In genomic region chr1:109905520-109905919, GRCh38 we compare ENCODE assay signal across 15 cellular contexts. TPM values are rescaled to one million over a fixed set of nuclear protein-coding genes. Genes with fewer than 3 reads are reported as not detected.
DNase-seq lines count a peak whose midpoint lies in the region; ATAC-seq, FAIRE-seq and TF ChIP-seq lines count a peak whose summit lies in the region.
"Had no signal": no experiment of that assay in that cellular context is flagged by ENCODE, and none has a peak within 500 bp of the region (broad histone marks: within the 10 kb centered on the region; RNA-seq: fewer than 3 reads in every experiment).

No MANE protein-coding gene starts in this region.

- H3K4me2 ChIP-seq in OCI-LY3 (ENCODE audit: low read length) (peak overlapping the region; percentile 76), astrocyte (ENCODE audit: low read length) (no peak overlapping the region)

- TF ChIP-seq CTCF in OCI-LY3 (IDR thresholded peaks at IDR 0.05; ENCODE audit: low read depth, low read length): no peak
- TF ChIP-seq CTCF in astrocyte (IDR thresholded peaks at IDR 0.05; ENCODE audit: insufficient read depth, low read depth, low read length): no peak

- peaks cover 0 to 2% of the 10 kb centered on the region in 2 donors for H3K36me3 Mint-ChIP-seq in activated T-cell treated with anti-CD3 and anti-CD28 coated beads, Interleukin-2, amount 50 U/mL, for 72 hours (ENCODE audit: insufficient read depth in 2 of 2)
- H3K36me3 Mint-ChIP-seq in astrocyte (ENCODE audit: low read depth, unreplicated experiment): no peaks in the 10 kb centered on the region
- peaks cover 6 to 15% of the 10 kb centered on the region in 2 donors for H3K36me3 Mint-ChIP-seq in stimulated activated naive B cell treated with anti-CD40 and anti-IgM and Interleukin-4, amounts not matched to agents 10 μg/mL and 1 μg/mL and 100 μg/mL, for 72 hours
- H3K36me3 Mint-ChIP-seq: mesothelial cell of epicardium had no signal

- peaks cover 0 to 2% of the 10 kb centered on the region in 2 donors for H3K9me3 Mint-ChIP-seq in activated T-cell treated with anti-CD3 and anti-CD28 coated beads, Interleukin-2, amount 50 U/mL, for 72 hours
- peaks cover 3% of the 10 kb centered on the region for H3K9me3 Mint-ChIP-seq in astrocyte (ENCODE audit: unreplicated experiment)
- H3K9me3 Mint-ChIP-seq in stimulated activated naive B cell treated with anti-CD40 and anti-IgM and Interleukin-4, amounts not matched to agents 10 μg/mL and 1 μg/mL and 100 μg/mL, for 72 hours: peaks cover 0 to 3% of the 10 kb centered on the region in 2 donors
- H3K9me3 Mint-ChIP-seq: mesothelial cell of epicardium had no signal

- H3K27ac ChIP-seq in OCI-LY3 (ENCODE audit: low read length) (no peak overlapping the region; the same call in 1 of the 2 replicates), astrocyte (ENCODE audit: low read depth, low read length) (no peak overlapping the region)
- H3K27ac ChIP-seq: vagina had no signal

- FAIRE-seq in astrocyte (lab: Jason Lieb, UNC): no peak
- FAIRE-seq: colon had no signal

- no peak for DNase-seq in activated T-cell treated with anti-CD3 and anti-CD28 coated beads, Interleukin-2, amount 50 U/mL, for 72 hours
- no peak for DNase-seq in activated T-cell treated with anti-CD3 and anti-CD28 coated beads, Interleukin-2, amount 50 U/mL, for 1 hour
- DNase-seq in astrocyte (ENCODE audit: low read depth) (no peak), NCI-H69 (lab: John Stamatoyannopoulos, UW) (no peak)
- DNase-seq in stimulated activated naive B cell treated with anti-CD40 and anti-IgM and Interleukin-4, amounts not matched to agents 10 μg/mL and 1 μg/mL and 100 μg/mL, for 72 hours: no peak
- DNase-seq: foreskin melanocyte, left cardiac atrium, NCI-H1694, right cardiac atrium had no signal

- no peaks in the 10 kb centered on the region for H3K36me3 ChIP-seq in OCI-LY3 (replicated peaks; ENCODE audit: low read depth, low read length)
- no peaks in the 10 kb centered on the region for H3K36me3 ChIP-seq in astrocyte (ENCODE audit: insufficient read depth, low read length)
- H3K36me3 ChIP-seq: vagina had no signal

- H3K27ac Mint-ChIP-seq in activated T-cell treated with anti-CD3 and anti-CD28 coated beads, Interleukin-2, amount 50 U/mL, for 72 hours: peak overlapping the region; percentile 92
- H3K27ac Mint-ChIP-seq in astrocyte (ENCODE audit: unreplicated experiment): peak overlapping the region; percentile 71
- peak overlapping the region; percentile 99 for H3K27ac Mint-ChIP-seq in stimulated activated naive B cell treated with anti-CD40 and anti-IgM and Interleukin-4, amounts not matched to agents 10 μg/mL and 1 μg/mL and 100 μg/mL, for 72 hours
- H3K27ac Mint-ChIP-seq: mesothelial cell of epicardium had no signal

- no peak overlapping the region for H2AFZ ChIP-seq in OCI-LY3 (ENCODE audit: low read depth, low read length)
- no peak overlapping the region for H2AFZ ChIP-seq in astrocyte (ENCODE audit: low read depth, low read length)

- H3K9me3 ChIP-seq in OCI-LY3 (ENCODE audit: insufficient read depth, low read length) (no peaks in the 10 kb centered on the region), astrocyte (ENCODE audit: insufficient read depth, low read depth, low read length) (no peaks in the 10 kb centered on the region)
- H3K9me3 ChIP-seq: vagina had no signal

- no peak for ATAC-seq in activated T-cell treated with anti-CD3 and anti-CD28 coated beads, Interleukin-2, amount 50 U/mL, for 72 hours (replicated peaks in 1 of 2)
- ATAC-seq in stimulated activated naive B cell treated with anti-CD40 and anti-IgM and Interleukin-4, amounts not matched to agents 10 μg/mL and 1 μg/mL and 100 μg/mL, for 72 hours (replicated peaks): peak; percentile 28 to 38
- ATAC-seq in GM21825 (IDR thresholded peaks at IDR 0.05; ENCODE audit: unreplicated experiment) (no peak), GM21737 (IDR thresholded peaks at IDR 0.05; ENCODE audit: unreplicated experiment) (no peak)
- ATAC-seq: left cardiac atrium, right cardiac atrium had no signal

- H3K4me1 ChIP-seq in OCI-LY3 (ENCODE audit: low read length): peaks cover 16% of the 10 kb centered on the region
- peaks cover 6% of the 10 kb centered on the region for H3K4me1 ChIP-seq in astrocyte (ENCODE audit: insufficient read depth, low read length)

- H3K4me1 Mint-ChIP-seq in activated T-cell treated with anti-CD3 and anti-CD28 coated beads, Interleukin-2, amount 50 U/mL, for 72 hours (ENCODE audit: low read depth): peaks cover 64% of the 10 kb centered on the region
- H3K4me1 Mint-ChIP-seq in astrocyte (ENCODE audit: low read depth, unreplicated experiment): no peaks in the 10 kb centered on the region
- H3K4me1 Mint-ChIP-seq in stimulated activated naive B cell treated with anti-CD40 and anti-IgM and Interleukin-4, amounts not matched to agents 10 μg/mL and 1 μg/mL and 100 μg/mL, for 72 hours: peaks cover 80 to 94% of the 10 kb centered on the region in 2 donors

- H4K20me1 ChIP-seq in OCI-LY3 (ENCODE audit: insufficient read depth, low read length) (no peaks in the 10 kb centered on the region), astrocyte (ENCODE audit: insufficient read depth, low read length) (no peaks in the 10 kb centered on the region)

- H3K79me2 ChIP-seq in OCI-LY3 (ENCODE audit: low read length) (no peaks in the 10 kb centered on the region), astrocyte (ENCODE audit: insufficient read depth, low read length) (no peaks in the 10 kb centered on the region)

- H3K4me3 ChIP-seq in OCI-LY3 (ENCODE audit: low read length) (no peak overlapping the region), astrocyte (ENCODE audit: insufficient read depth, low read depth, low read length) (no peak overlapping the region)
- H3K4me3 ChIP-seq: vagina had no signal

- H3K27me3 Mint-ChIP-seq in activated T-cell treated with anti-CD3 and anti-CD28 coated beads, Interleukin-2, amount 50 U/mL, for 72 hours (ENCODE audit: low read depth): no peaks in the 10 kb centered on the region
- H3K27me3 Mint-ChIP-seq in astrocyte (ENCODE audit: low read depth, unreplicated experiment): peaks cover 70% of the 10 kb centered on the region
- H3K27me3 Mint-ChIP-seq in stimulated activated naive B cell treated with anti-CD40 and anti-IgM and Interleukin-4, amounts not matched to agents 10 μg/mL and 1 μg/mL and 100 μg/mL, for 72 hours: peaks cover 4 to 20% of the 10 kb centered on the region in 2 donors

- H3K9ac ChIP-seq in OCI-LY3 (ENCODE audit: low read length) (no peak overlapping the region), astrocyte (ENCODE audit: low read length) (no peak overlapping the region)

- H3K27me3 ChIP-seq in OCI-LY3 (ENCODE audit: low read depth, low read length) (no peaks in the 10 kb centered on the region), astrocyte (ENCODE audit: insufficient read depth, low read length) (peaks cover 8% of the 10 kb centered on the region)
- H3K27me3 ChIP-seq: vagina had no signal

- peak overlapping the region; percentile 58 to 75 for H3K4me3 Mint-ChIP-seq in activated T-cell treated with anti-CD3 and anti-CD28 coated beads, Interleukin-2, amount 50 U/mL, for 72 hours
- H3K4me3 Mint-ChIP-seq in astrocyte (ENCODE audit: unreplicated experiment): peak overlapping the region; percentile 65
- H3K4me3 Mint-ChIP-seq in stimulated activated naive B cell treated with anti-CD40 and anti-IgM and Interleukin-4, amounts not matched to agents 10 μg/mL and 1 μg/mL and 100 μg/mL, for 72 hours: peak overlapping the region; percentile 63 to 74
- H3K4me3 Mint-ChIP-seq: mesothelial cell of epicardium had no signal

RNA-seq across cellular contexts. Expression of gene CSF1, which starts 5.1 kb away (rescaled TPM):
- total RNA-seq in activated T-cell treated with anti-CD3 and anti-CD28 coated beads, Interleukin-2, amount 50 U/mL, for 72 hours: 10 to 100 TPM; 46.3 to 83.0 TPM
- total RNA-seq in astrocyte: 12.3 and 17.5 TPM in 2 replicates

Comparison
In these comparisons a context has a peak if more than half of its experiments do, and no peak if none do; other contexts are left out.
1. ATAC-seq: peak in stimulated activated naive B cell treated with anti-CD40 and anti-IgM and Interleukin-4, amounts not matched to agents 10 μg/mL and 1 μg/mL and 100 μg/mL, for 72 hours (2 of 2); none in activated T-cell treated with anti-CD3 and anti-CD28 coated beads, Interleukin-2, amount 50 U/mL, for 72 hours (0 of 2), GM21825 (single experiment) and GM21737 (single experiment).
2. Peak in every context shown above with its lines, with median percentiles within 50 percentile points of each other: H3K27ac Mint-ChIP-seq and H3K4me3 Mint-ChIP-seq.